13 cellular contexts compared by ENCODE assay signal in genomic region chr12:13570005-13570694, GRCh38.
"Had no signal": no experiment of that assay in that cellular context is flagged by ENCODE, and none has a peak within 500 bp of the region (broad histone marks: within the 10 kb centered on the region; RNA-seq: fewer than 3 reads in every experiment).

No MANE protein-coding gene starts in this region.

- DNase-seq: activated CD4-positive, alpha-beta T cell treated with anti-CD3 and anti-CD28 coated beads, Interleukin-2, amount 10 ng/mL, durations not matched to agents 7 days and 5 days; amygdala; foreskin keratinocyte; head of caudate nucleus; left cardiac atrium; small intestine; tibial artery had no signal

- H3K4me3 ChIP-seq: tibial artery had no signal

- H3K36me3 Mint-ChIP-seq: activated naive CD4-positive, alpha-beta T cell treated with anti-CD3 and anti-CD28 coated beads, Interleukin-2, amount 50 U/mL, for 72 hours; natural killer cell treated with Interleukin-12 subunit alpha and Interleukin-12 subunit beta and Interleukin-15 and Interleukin-18, amount 100 ng/mL, for 72 hours; stimulated activated effector memory CD8-positive, alpha-beta T cell treated with anti-CD3 and anti-CD28 coated beads, Interleukin-12 subunit alpha, Interleukin-12 subunit beta, amount 100 ng/mL, for 72 hours; WTC11 had no signal

- H3K27me3 ChIP-seq: foreskin keratinocyte, tibial artery had no signal

- ATAC-seq: activated naive CD4-positive, alpha-beta T cell treated with anti-CD3 and anti-CD28 coated beads, Interleukin-2, amount 50 U/mL, for 72 hours; esophagus mucosa; foreskin keratinocyte; left cardiac atrium; natural killer cell treated with Interleukin-12 subunit alpha and Interleukin-12 subunit beta and Interleukin-15 and Interleukin-18, amount 100 ng/mL, for 72 hours; SK-N-SH treated with all-trans-retinoic acid at 6 μM for 48 hours; stimulated activated effector memory CD8-positive, alpha-beta T cell treated with anti-CD3 and anti-CD28 coated beads, Interleukin-12 subunit alpha, Interleukin-12 subunit beta, amount 100 ng/mL, for 72 hours; WTC11 had no signal

- H3K27ac ChIP-seq: foreskin keratinocyte, tibial artery had no signal

- H3K4me1 ChIP-seq: foreskin keratinocyte, tibial artery had no signal

- H3K9me3 ChIP-seq: tibial artery had no signal

- H3K4me1 Mint-ChIP-seq: activated CD4-positive, alpha-beta T cell treated with anti-CD3 and anti-CD28 coated beads, Interleukin-2, amount 10 ng/mL, durations not matched to agents 7 days and 5 days; stimulated activated effector memory CD8-positive, alpha-beta T cell treated with anti-CD3 and anti-CD28 coated beads, Interleukin-12 subunit alpha, Interleukin-12 subunit beta, amount 100 ng/mL, for 72 hours; WTC11 had no signal

- FAIRE-seq: small intestine had no signal

- H3K4me3 Mint-ChIP-seq: activated CD4-positive, alpha-beta T cell treated with anti-CD3 and anti-CD28 coated beads, Interleukin-2, amount 10 ng/mL, durations not matched to agents 7 days and 5 days; natural killer cell treated with Interleukin-12 subunit alpha and Interleukin-12 subunit beta and Interleukin-15 and Interleukin-18, amount 100 ng/mL, for 72 hours; stimulated activated effector memory CD8-positive, alpha-beta T cell treated with anti-CD3 and anti-CD28 coated beads, Interleukin-12 subunit alpha, Interleukin-12 subunit beta, amount 100 ng/mL, for 72 hours; WTC11 had no signal

- H3K36me3 ChIP-seq: tibial artery had no signal

- H3K27ac Mint-ChIP-seq: activated CD4-positive, alpha-beta T cell treated with anti-CD3 and anti-CD28 coated beads, Interleukin-2, amount 10 ng/mL, durations not matched to agents 7 days and 5 days; activated naive CD4-positive, alpha-beta T cell treated with anti-CD3 and anti-CD28 coated beads, Interleukin-2, amount 50 U/mL, for 72 hours; natural killer cell treated with Interleukin-12 subunit alpha and Interleukin-12 subunit beta and Interleukin-15 and Interleukin-18, amount 100 ng/mL, for 72 hours; stimulated activated effector memory CD8-positive, alpha-beta T cell treated with anti-CD3 and anti-CD28 coated beads, Interleukin-12 subunit alpha, Interleukin-12 subunit beta, amount 100 ng/mL, for 72 hours; WTC11 had no signal
